ENCODE assay signal across 19 cellular contexts in genomic region chr10:25501912-25502311, GRCh38.
"Had no signal": no experiment of that assay in that cellular context is flagged by ENCODE, and none has a peak within 500 bp of the region (broad histone marks: within the 10 kb centered on the region; RNA-seq: fewer than 3 reads in every experiment).

No MANE protein-coding gene starts in this region.

- H3K9me3 ChIP-seq: ascending aorta, breast epithelium, left ventricle myocardium inferior, ovary, SK-N-SH, suprapubic skin, upper lobe of left lung had no signal

- H3K4me1 ChIP-seq: ascending aorta, breast epithelium, suprapubic skin, upper lobe of left lung had no signal

- H3K27me3 ChIP-seq: ascending aorta, breast epithelium, ovary, suprapubic skin, upper lobe of left lung had no signal

- H3K36me3 ChIP-seq: ascending aorta, breast epithelium, left ventricle myocardium inferior, ovary, suprapubic skin, upper lobe of left lung had no signal

- H3K4me3 Mint-ChIP-seq: activated T-helper 17 cell treated with anti-CD3 and anti-CD28 coated beads, Interleukin-2, amount 50 U/mL, for 72 hours; stimulated activated memory B cell treated with anti-CD40 and anti-IgM and Interleukin-4, amounts not matched to agents 10 μg/mL and 1 μg/mL and 100 μg/mL, for 72 hours; T-cell had no signal

- DNase-seq: activated CD4-positive, CD25-positive, alpha-beta regulatory T cell treated with anti-CD3 and anti-CD28 coated beads, Interleukin-2, amount 50 U/mL, for 72 hours; activated naive CD4-positive, alpha-beta T cell treated with Interleukin-2 at 50 U/mL for 16 hours; activated T-cell treated with anti-CD3 and anti-CD28 coated beads for 4 hours; hippocampal formation; kidney; left ventricle myocardium inferior; mesenchymal stem cell; ovary; SK-N-SH; stimulated activated CD4-positive, alpha-beta T cell treated with anti-CD3 and anti-CD28 coated beads, Interleukin-2, amount 100 ng/mL, for 48 hours; T-cell; T-helper 9 cell; upper lobe of left lung had no signal

- H3K27ac Mint-ChIP-seq: activated T-helper 17 cell treated with anti-CD3 and anti-CD28 coated beads, Interleukin-2, amount 50 U/mL, for 72 hours; stimulated activated memory B cell treated with anti-CD40 and anti-IgM and Interleukin-4, amounts not matched to agents 10 μg/mL and 1 μg/mL and 100 μg/mL, for 72 hours; T-cell had no signal

- ATAC-seq: activated T-helper 17 cell treated with anti-CD3 and anti-CD28 coated beads, Interleukin-2, amount 50 U/mL, for 72 hours; stimulated activated memory B cell treated with anti-CD40 and anti-IgM and Interleukin-4, amounts not matched to agents 10 μg/mL and 1 μg/mL and 100 μg/mL, for 72 hours; T-cell had no signal

- H3K27me3 Mint-ChIP-seq: activated T-helper 17 cell treated with anti-CD3 and anti-CD28 coated beads, Interleukin-2, amount 50 U/mL, for 72 hours; stimulated activated memory B cell treated with anti-CD40 and anti-IgM and Interleukin-4, amounts not matched to agents 10 μg/mL and 1 μg/mL and 100 μg/mL, for 72 hours; T-cell had no signal

- H3K36me3 Mint-ChIP-seq: stimulated activated memory B cell treated with anti-CD40 and anti-IgM and Interleukin-4, amounts not matched to agents 10 μg/mL and 1 μg/mL and 100 μg/mL, for 72 hours; T-cell had no signal

- H3K4me1 Mint-ChIP-seq: activated T-helper 17 cell treated with anti-CD3 and anti-CD28 coated beads, Interleukin-2, amount 50 U/mL, for 72 hours; stimulated activated memory B cell treated with anti-CD40 and anti-IgM and Interleukin-4, amounts not matched to agents 10 μg/mL and 1 μg/mL and 100 μg/mL, for 72 hours; T-cell had no signal

- H3K9ac ChIP-seq: SK-N-SH had no signal

- H3K4me3 ChIP-seq: ascending aorta, breast epithelium, left ventricle myocardium inferior, ovary, suprapubic skin, upper lobe of left lung had no signal

- H3K27ac ChIP-seq: ascending aorta, breast epithelium, epithelial cell of prostate, left ventricle myocardium inferior, ovary, suprapubic skin, upper lobe of left lung had no signal
